In genomic region chr4:93748380-93748779, GRCh38 we compare ENCODE assay signal across 19 cellular contexts.
DNase-seq lines count a peak whose midpoint lies in the region; ATAC-seq and TF ChIP-seq lines count a peak whose summit lies in the region.
"Had no signal": no experiment of that assay in that cellular context is flagged by ENCODE, and none has a peak within 500 bp of the region (broad histone marks: within the 10 kb centered on the region; RNA-seq: fewer than 3 reads in every experiment).

No MANE protein-coding gene starts in this region.

- no peak overlapping the region; the same call in 1 of the 2 replicates for H3K4me2 ChIP-seq in MM.1S (ENCODE audit: low read depth, low read length)
- H3K4me2 ChIP-seq: A549 had no signal

- H3K36me3 ChIP-seq in GM06990 (ENCODE audit: control insufficient read depth, insufficient read depth, low read length) (no peaks in the 10 kb centered on the region), MM.1S (replicated peaks; ENCODE audit: insufficient read depth, low read length) (no peaks in the 10 kb centered on the region), right lobe of liver (no peaks in the 10 kb centered on the region)
- H3K36me3 ChIP-seq: left lung, transverse colon had no signal

- H3K9me3 ChIP-seq in MM.1S (replicated peaks; ENCODE audit: insufficient read depth, low read length) (no peaks in the 10 kb centered on the region), right cardiac atrium (ENCODE audit: control insufficient read depth, low read length) (no peaks in the 10 kb centered on the region), right lobe of liver (no peaks in the 10 kb centered on the region)
- H3K9me3 ChIP-seq: A549, left lung, transverse colon had no signal

- H3K9me2 ChIP-seq in MM.1S (replicated peaks; ENCODE audit: insufficient read depth, low read length) = no peaks in the 10 kb centered on the region

- H3K4me3 ChIP-seq in GM06990 (replicated peaks; ENCODE audit: low read depth, low read length) (no peak overlapping the region), MM.1S (ENCODE audit: low read length) (no peak overlapping the region), right cardiac atrium (ENCODE audit: low read length) (no peak overlapping the region), right lobe of liver (no peak overlapping the region)
- H3K4me3 ChIP-seq: A549, GM23248, left lung, skin epidermis, transverse colon had no signal

- no peak for TF ChIP-seq POLR2A in right lobe of liver (IDR thresholded peaks at IDR 0.05)

- H3K79me2 ChIP-seq in MM.1S (ENCODE audit: low read length) = no peaks in the 10 kb centered on the region
- H3K79me2 ChIP-seq: parathyroid adenoma had no signal

- ATAC-seq in GM21390 (IDR thresholded peaks at IDR 0.05; ENCODE audit: unreplicated experiment) = peak; percentile 25
- peak; percentile 41 for ATAC-seq in HG03025 (IDR thresholded peaks at IDR 0.05; ENCODE audit: low FRiP score, unreplicated experiment)
- no peak for ATAC-seq in right cardiac atrium
- ATAC-seq in right lobe of liver = no peak
- ATAC-seq: A549, left lung had no signal

- no peaks in the 10 kb centered on the region for H3F3A ChIP-seq in MM.1S (ENCODE audit: insufficient read depth, low read length)

- H4K20me1 ChIP-seq in MM.1S (ENCODE audit: insufficient read depth, low read length) = no peaks in the 10 kb centered on the region

- 70% methylated on average over 5 of the region's 5 CpGs for WGBS in right cardiac atrium
- 51% methylated on average over 5 of the region's 5 CpGs for WGBS in right lobe of liver (ENCODE audit: insufficient coverage, low coverage, low lambda C conversion rate, missing lambda C conversion rate)

- no peaks in the 10 kb centered on the region for H3K4me1 ChIP-seq in MM.1S (ENCODE audit: low read length)
- H3K4me1 ChIP-seq in right cardiac atrium (ENCODE audit: control insufficient read depth, insufficient read depth, low read length) = peaks cover 1% of the 10 kb centered on the region
- no peaks in the 10 kb centered on the region for H3K4me1 ChIP-seq in right lobe of liver
- H3K4me1 ChIP-seq: A549, left lung, parathyroid adenoma, transverse colon had no signal

- H3K9ac ChIP-seq in MM.1S (ENCODE audit: low read length) = no peak overlapping the region
- H3K9ac ChIP-seq: GM23248, parathyroid adenoma had no signal

- intact Hi-C loops in right cardiac atrium (cut with DNase I) = no loop called here
- intact Hi-C loops in right lobe of liver (cut with DNase I) = no loop called here

- TF ChIP-seq CTCF in GM06990 (IDR thresholded peaks at IDR 0.05; ENCODE audit: insufficient read depth, low read length, poor library complexity, severe bottlenecking) (no peak), MM.1S (IDR thresholded peaks at IDR 0.05; ENCODE audit: low read length) (no peak), right lobe of liver (IDR thresholded peaks at IDR 0.05) (no peak)

- DNase-seq in GM06990 (ENCODE audit: extremely low read depth, insufficient read length) = peak; percentile 6
- peak; percentile 55 for DNase-seq in MM.1S
- DNase-seq in NK-92 treated with Interleukin-12 subunit alpha and Interleukin-12 subunit beta, amount 100 ng/mL, for 24 hours (lab: John Stamatoyannopoulos, UW) = no peak
- no peak for DNase-seq in right cardiac atrium
- no peak for DNase-seq in HT-29 (ENCODE audit: low spot score)
- no peak for DNase-seq in right lobe of liver
- DNase-seq: activated B cell treated with CpG ODN at 0.5 μM for 24 hours, amniotic stem cell, DMS79, GM23248, left lung, NCI-H1930, NCI-H524, transverse colon had no signal

- no peak overlapping the region for H2AFZ ChIP-seq in MM.1S (ENCODE audit: low read length)
- H2AFZ ChIP-seq: GM23248, parathyroid adenoma had no signal

- H3K27me3 ChIP-seq in GM06990 (replicated peaks; ENCODE audit: control insufficient read depth, insufficient read depth, low read length) (no peaks in the 10 kb centered on the region), MM.1S (replicated peaks; ENCODE audit: insufficient read depth, low read length) (no peaks in the 10 kb centered on the region), right cardiac atrium (ENCODE audit: control insufficient read depth, insufficient read depth) (no peaks in the 10 kb centered on the region), right lobe of liver (no peaks in the 10 kb centered on the region)
- H3K27me3 ChIP-seq: left lung, transverse colon had no signal

- H3K27ac ChIP-seq in MM.1S (ENCODE audit: low read length) = no peak overlapping the region
- no peak overlapping the region for H3K27ac ChIP-seq in right cardiac atrium (ENCODE audit: low read length)
- H3K27ac ChIP-seq in right lobe of liver = no peak overlapping the region
- H3K27ac ChIP-seq: A549, GM23248, left lung, parathyroid adenoma, skin epidermis, transverse colon had no signal

Comparison
In these comparisons a context has a peak if more than half of its experiments do, and no peak if none do; other contexts are left out.
1. DNase-seq: peak in GM06990 (single experiment) and MM.1S (single experiment); none in NK-92 treated with Interleukin-12 subunit alpha and Interleukin-12 subunit beta, amount 100 ng/mL, for 24 hours (single experiment), right cardiac atrium (0 of 3), HT-29 (single experiment) and right lobe of liver (0 of 3).
2. ATAC-seq: peak in GM21390 (single experiment) and HG03025 (single experiment); none in right cardiac atrium (0 of 2) and right lobe of liver (0 of 4).